ENCODE assay signal across 8 cellular contexts in the genomic region with DNA sequence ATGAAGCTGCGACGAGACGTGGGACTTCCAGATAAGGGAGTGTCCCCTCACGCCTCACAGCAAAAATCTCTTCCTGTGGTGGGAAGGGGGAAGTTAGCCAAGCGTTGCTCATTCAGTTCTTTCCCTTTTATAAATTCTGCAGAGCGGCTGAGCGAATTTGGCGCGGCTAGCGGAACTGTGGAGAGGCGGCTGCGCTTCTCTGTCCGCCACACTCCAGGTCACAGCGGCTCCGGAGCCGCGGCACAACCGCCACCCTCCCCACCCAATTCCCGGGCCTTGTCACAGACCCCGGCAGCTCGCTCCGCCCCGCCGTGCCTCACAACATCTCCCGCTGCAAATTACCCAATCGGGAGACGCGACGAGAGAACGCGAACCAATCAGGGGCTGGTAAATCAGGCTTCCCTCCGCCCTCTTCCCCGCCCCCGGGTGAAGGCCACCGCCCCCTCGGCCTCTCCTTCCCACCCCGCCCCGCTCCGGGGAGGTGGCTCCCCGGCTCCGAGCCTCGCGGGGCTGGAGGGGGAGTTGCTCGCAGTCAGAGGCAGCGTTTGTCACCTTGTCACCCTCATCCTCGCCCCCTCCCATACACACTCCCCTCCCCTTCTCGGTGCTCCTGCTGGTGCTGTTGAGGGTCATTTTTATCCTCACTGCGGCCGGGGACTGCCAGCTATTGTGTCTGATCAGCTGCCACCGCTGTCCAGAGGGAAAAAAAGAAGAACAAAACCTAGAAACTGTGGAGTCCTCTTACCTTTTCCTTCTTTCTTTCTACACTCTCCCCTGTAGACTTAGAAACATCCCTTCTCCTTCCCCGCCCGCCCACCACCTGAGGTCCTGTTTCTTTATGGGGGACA. TPM values are rescaled to one million over a fixed set of nuclear protein-coding genes. Genes with fewer than 3 reads are reported as not detected.
DNase-seq lines count a peak whose midpoint lies in the region; ATAC-seq and TF ChIP-seq lines count a peak whose summit lies in the region.

No MANE protein-coding gene starts in this region.

- H3K27me3 Mint-ChIP-seq in IgD-negative memory B cell: no peaks in the 10 kb centered on the region

- TF ChIP-seq CTCF in epithelial cell of proximal tubule (conservative IDR thresholded peaks at IDR 0.05; ENCODE audit: low read depth, low read length): no peak
- TF ChIP-seq CTCF in mucosa of descending colon (IDR thresholded peaks at IDR 0.05): peak; percentile 11

- ATAC-seq in GM21576 (IDR thresholded peaks at IDR 0.05; ENCODE audit: unreplicated experiment): peak; percentile 85
- peak; percentile 91 for ATAC-seq in mucosa of descending colon

- no peaks in the 10 kb centered on the region for H3K36me3 ChIP-seq in mucosa of descending colon (ENCODE audit: low read depth)

- H3K4me3 Mint-ChIP-seq in IgD-negative memory B cell: peak overlapping the region; percentile 92 to 99 (median 97)

- H3K4me3 ChIP-seq in epithelial cell of proximal tubule (ENCODE audit: low read depth, low read length) (peak overlapping the region; percentile 78), mucosa of descending colon (peak overlapping the region; percentile 55)

- peaks cover 13 to 21% (median 15%) of the 10 kb centered on the region in 3 donors for H3K4me1 Mint-ChIP-seq in IgD-negative memory B cell

- DNase-seq in DMS153 (lab: John Stamatoyannopoulos, UW) (peak; percentile 82), OCI-M1 (lab: John Stamatoyannopoulos, UW) (peak; percentile 97), activated T-cell treated with anti-CD3 and anti-CD28 coated beads for 48 hours (ENCODE audit: low read depth) (peak; percentile 93), epithelial cell of proximal tubule (ENCODE audit: low read depth) (peak; percentile 75), mucosa of descending colon (peak; percentile 98 to 99 (median 99))
- DNase-seq in stimulated activated CD8-positive, alpha-beta memory T cell treated with anti-CD3 and anti-CD28 coated beads, Interleukin-4, amount 100 ng/mL, for 1 hour (ENCODE audit: low read depth in 2 of 2, low spot score in 1 of 2): peak; percentile 88 to 92

- H3K9me3 ChIP-seq in mucosa of descending colon: no peaks in the 10 kb centered on the region

- intact Hi-C loops in mucosa of descending colon (cut with DNase I, micrococcal nuclease): loop anchor here in 1 of 2 donors (5.0 kb wide), 1 partner anchor 228 kb away; the partner anchor contains the start of gene PRTFDC1

- H3K36me3 Mint-ChIP-seq in IgD-negative memory B cell: no peaks in the 10 kb centered on the region

- H3K9me3 Mint-ChIP-seq in IgD-negative memory B cell: no peaks in the 10 kb centered on the region

- peak overlapping the region; percentile 86 to 92 (median 92) for H3K27ac Mint-ChIP-seq in IgD-negative memory B cell

- peaks cover 16% of the 10 kb centered on the region for H3K4me1 ChIP-seq in mucosa of descending colon (ENCODE audit: low read depth)

RNA-seq across cellular contexts. Expression of gene ARHGAP21, which starts 0.9 kb away (rescaled TPM):
- polyA plus RNA-seq in IgD-negative memory B cell: 1.4 TPM
- total RNA-seq in epithelial cell of proximal tubule (39.9 and 46.8 TPM in 2 replicates), mucosa of descending colon (100 to 1,000 TPM in 2 of 3 donors, 10 to 100 TPM in 1; 91.3 to 127 (median 109) TPM)

Comparison
In these comparisons a context has a peak if more than half of its experiments do, and no peak if none do; other contexts are left out.
1. Peak in every context shown above with its lines: DNase-seq, ATAC-seq and H3K4me3 ChIP-seq.